In genomic region chr22:44003776-44004460, GRCh38 we compare ENCODE assay signal across 21 cellular contexts. TPM values are rescaled to one million over a fixed set of nuclear protein-coding genes. Genes with fewer than 3 reads are reported as not detected.
DNase-seq lines count a peak whose midpoint lies in the region; ATAC-seq, FAIRE-seq and TF ChIP-seq lines count a peak whose summit lies in the region.
"Had no signal": no experiment of that assay in that cellular context is flagged by ENCODE, and none has a peak within 500 bp of the region (broad histone marks: within the 10 kb centered on the region; RNA-seq: fewer than 3 reads in every experiment).

No MANE protein-coding gene starts in this region.

- H3K9me2 ChIP-seq in HCT116 (ENCODE audit: insufficient read depth) = no peaks in the 10 kb centered on the region
- H3K9me2 ChIP-seq: SK-N-SH had no signal

- H3K4me3 ChIP-seq in BE2C (ENCODE audit: low read depth, low read length) (no peak overlapping the region), HCT116 (replicated peaks in 1 of 2; ENCODE audit: low read depth in 1 of 2, low read length in 2 of 2) (no peak overlapping the region), H1 (ENCODE audit: extremely low read depth in 1 of 4, insufficient read depth in 2 of 4, low read depth in 3 of 4, low read length in 4 of 4) (no peak overlapping the region)
- H3K4me3 ChIP-seq: BLaER1, dorsolateral prefrontal cortex, skin epidermis had no signal

- H3K27me3 ChIP-seq in BE2C (no peaks in the 10 kb centered on the region), HCT116 (ENCODE audit: insufficient read depth, low read length) (no peaks in the 10 kb centered on the region), H1 (replicated peaks in 1 of 4; ENCODE audit: control insufficient read depth in 3 of 4, extremely low read depth in 1 of 4, insufficient read depth in 3 of 4, low read length in 3 of 4) (no peaks in the 10 kb centered on the region; a peak in 1 of 7 replicates)
- H3K27me3 ChIP-seq: BLaER1, dorsolateral prefrontal cortex had no signal

- H3K36me3 Mint-ChIP-seq in MCF 10A (ENCODE audit: insufficient read depth, unreplicated experiment) = peaks cover 18% of the 10 kb centered on the region

- H2BK15ac ChIP-seq in H1 (ENCODE audit: low read length) = no peak overlapping the region

- H3K23ac ChIP-seq in H1 (ENCODE audit: insufficient read length) = no peak overlapping the region

- no peak for TF ChIP-seq POLR2A in HCT116 (IDR thresholded peaks at IDR 0.05; ENCODE audit: borderline replicate concordance, extremely low read depth, insufficient read depth, insufficient read length)
- no peak for TF ChIP-seq POLR2A in H1 (IDR thresholded peaks at IDR 0.05; ENCODE audit: control extremely low read depth in 1 of 2, low read depth in 2 of 2, low read length in 2 of 2)

- intact Hi-C loops in HCT116 (cut with micrococcal nuclease) = no loop called here
- intact Hi-C loops in MCF 10A (cut with micrococcal nuclease) = no loop called here

- no peak overlapping the region for H4K91ac ChIP-seq in H1 (replicated peaks; ENCODE audit: insufficient read length, low read length)

- no peak overlapping the region for H2BK120ac ChIP-seq in H1 (replicated peaks; ENCODE audit: low read depth, low read length)

- no peak for TF ChIP-seq EP300 in H1 (IDR thresholded peaks at IDR 0.05; ENCODE audit: borderline replicate concordance in 1 of 2, low read depth in 2 of 2, low read length in 2 of 2)

- H3K18ac ChIP-seq in H1 (ENCODE audit: extremely low read depth, low read length) = no peak overlapping the region

- H3K36me3 ChIP-seq in BE2C (peaks cover 3% of the 10 kb centered on the region; the same call in 1 of the 2 replicates), HCT116 (ENCODE audit: control insufficient read depth in 1 of 2, insufficient read depth in 2 of 2, low read length in 2 of 2) (no peaks in the 10 kb centered on the region), H1 (ENCODE audit: control insufficient read depth in 2 of 4, insufficient read depth in 4 of 4, low read length in 3 of 4) (peaks cover 0 to 2% (median 0%) of the 10 kb centered on the region in 4 experiments; a peak in 2 of 8 replicates)

- H3K9me3 ChIP-seq in BE2C = no peaks in the 10 kb centered on the region
- H3K9me3 ChIP-seq in HCT116 (ENCODE audit: control insufficient read depth in 1 of 2, insufficient read depth in 1 of 2, low read depth in 1 of 2, low read length in 2 of 2) = no peaks in the 10 kb centered on the region
- 0 out of 4 replicates have a peak, but pooled peaks cover 0 to 6% of the 10 kb centered on the region in 2 experiments for H3K9me3 ChIP-seq in H1 (ENCODE audit: insufficient read depth in 2 of 2, low read depth in 1 of 2, low read length in 1 of 2)

- TF ChIP-seq RAD21 in HCT116 (IDR thresholded peaks at IDR 0.05; ENCODE audit: low read depth) = peak; percentile 42; the same call in 1 of the 2 replicates
- TF ChIP-seq RAD21 in H1 (IDR thresholded peaks at IDR 0.05 in 1 of 2, conservative IDR thresholded peaks at IDR 0.05 in 1 of 2; ENCODE audit: low read depth in 2 of 2, low read length in 2 of 2) = peak; percentile 56 to 61

- no peak overlapping the region for H4K8ac ChIP-seq in H1 (ENCODE audit: extremely low read depth, insufficient read depth, low read length)

- no peak overlapping the region for H3K14ac ChIP-seq in H1 (ENCODE audit: insufficient read length)

- peak; percentile 44 for TF ChIP-seq CTCF in BE2C (IDR thresholded peaks at IDR 0.05; ENCODE audit: low read depth, low read length)
- peak; percentile 26 to 52 (median 49); a peak in 5 of 6 replicates for TF ChIP-seq CTCF in HCT116 (IDR thresholded peaks at IDR 0.05 in 2 of 3, conservative IDR thresholded peaks at IDR 0.05 in 1 of 3; ENCODE audit: borderline replicate concordance in 1 of 3, insufficient read depth in 1 of 3, low read depth in 2 of 3, low read length in 2 of 3)
- peak; percentile 53 to 69 (median 59) for TF ChIP-seq CTCF in H1 (IDR thresholded peaks at IDR 0.05; ENCODE audit: control extremely low read depth in 1 of 3, insufficient read depth in 1 of 3, low read depth in 1 of 3, low read length in 3 of 3)
- TF ChIP-seq CTCF in MCF 10A (IDR thresholded peaks at IDR 0.05; ENCODE audit: unreplicated experiment) = no peak

- CTCF ChIA-PET in HCT116 (lab: Charles Lee) (interaction anchor here (1.0 to 2.1 kb wide), 3 partner anchors 11 to 622 kb away, joined by 4 to 7 read pairs (median 4); no protein-coding TSS in a partner anchor), H1 (lab: Charles Lee; ENCODE audit: partially characterized antibody) (interaction anchor here (0.5 to 6.6 kb wide), 15 partner anchors 10 to 1285 kb away, joined by 3 to 43 read pairs (median 3); no protein-coding TSS in a partner anchor), MCF 10A (lab: Yijun Ruan, JAX) (interaction anchor here (1.2 to 4.7 kb wide), 2 partner anchors 10 to 61 kb away, joined by 3 to 26 read pairs; no protein-coding TSS in a partner anchor)

- H3K4me1 ChIP-seq in BE2C (no peaks in the 10 kb centered on the region), HCT116 (ENCODE audit: control insufficient read depth in 1 of 2, insufficient read depth in 2 of 2, low read length in 2 of 2) (no peaks in the 10 kb centered on the region), H1 (replicated peaks in 1 of 4; ENCODE audit: control insufficient read depth in 3 of 4, insufficient read depth in 4 of 4, low read length in 3 of 4) (no peaks in the 10 kb centered on the region)

- no peak overlapping the region for H3K4me3 Mint-ChIP-seq in MCF 10A (ENCODE audit: unreplicated experiment)
- H3K4me3 Mint-ChIP-seq: activated CD8-positive, alpha-beta T cell treated with anti-CD3 and anti-CD28 coated beads for 36 hours; activated T-helper 17 cell treated with anti-CD3 and anti-CD28 coated beads, Interleukin-2, amount 50 U/mL, for 72 hours; HFFc6 had no signal

- no peak overlapping the region for H2AK5ac ChIP-seq in H1 (ENCODE audit: low read depth, low read length)

- no peak for FAIRE-seq in H1 (lab: Jason Lieb, UNC)

- RAD21 ChIA-PET in HCT116 (lab: Charles Lee; ENCODE audit: low non-redundant PET in 1 of 2, low total read pairs in 2 of 2, uncharacterized antibody in 2 of 2, unreplicated experiment in 2 of 2) = no interaction called here

- H4K20me1 ChIP-seq in HCT116 (ENCODE audit: insufficient read depth) (no peaks in the 10 kb centered on the region), H1 (replicated peaks in 1 of 2; ENCODE audit: control insufficient read depth in 1 of 2, insufficient read depth in 2 of 2, low read length in 2 of 2) (peaks cover 0 to 2% of the 10 kb centered on the region in 2 experiments)
- H4K20me1 ChIP-seq: BLaER1 had no signal

- H2AFZ ChIP-seq in HCT116 (ENCODE audit: low read depth, low read length, poor library complexity, severe bottlenecking) (no peak overlapping the region), H1 (ENCODE audit: low read length) (no peak overlapping the region)

- no peaks in the 10 kb centered on the region for H3K9me3 Mint-ChIP-seq in MCF 10A (ENCODE audit: unreplicated experiment)
- H3K9me3 Mint-ChIP-seq: activated CD8-positive, alpha-beta T cell treated with anti-CD3 and anti-CD28 coated beads for 36 hours; activated T-helper 17 cell treated with anti-CD3 and anti-CD28 coated beads, Interleukin-2, amount 50 U/mL, for 72 hours; HFFc6 had no signal

- POLR2A ChIA-PET in HCT116 (lab: Charles Lee) = no interaction called here
- POLR2A ChIA-PET in H1 (lab: Charles Lee; ENCODE audit: partially characterized antibody) = no interaction called here
- POLR2A ChIA-PET in MCF 10A (lab: Yijun Ruan, JAX) = no interaction called here

- no peak overlapping the region for H3K56ac ChIP-seq in H1 (replicated peaks; ENCODE audit: insufficient read length, low read depth, low read length)

- H2BK12ac ChIP-seq in H1 (ENCODE audit: low read depth, low read length) = no peak overlapping the region

- H3K27me3 Mint-ChIP-seq in MCF 10A (ENCODE audit: insufficient read depth, unreplicated experiment) = no peaks in the 10 kb centered on the region
- H3K27me3 Mint-ChIP-seq: activated CD8-positive, alpha-beta T cell treated with anti-CD3 and anti-CD28 coated beads for 36 hours; activated T-helper 17 cell treated with anti-CD3 and anti-CD28 coated beads, Interleukin-2, amount 50 U/mL, for 72 hours had no signal

- no peak overlapping the region for H3K27ac Mint-ChIP-seq in MCF 10A (ENCODE audit: low read depth, unreplicated experiment)
- H3K27ac Mint-ChIP-seq: activated CD8-positive, alpha-beta T cell treated with anti-CD3 and anti-CD28 coated beads for 36 hours; HFFc6 had no signal

- ATAC-seq in HCT116 (peak; percentile 95), GM18867 (IDR thresholded peaks at IDR 0.05; ENCODE audit: unreplicated experiment) (no peak)
- ATAC-seq: activated CD8-positive, alpha-beta T cell treated with anti-CD3 and anti-CD28 coated beads for 36 hours had no signal

- no peaks in the 10 kb centered on the region for H3K4me1 Mint-ChIP-seq in MCF 10A (ENCODE audit: insufficient read depth, unreplicated experiment)
- H3K4me1 Mint-ChIP-seq: activated T-helper 17 cell treated with anti-CD3 and anti-CD28 coated beads, Interleukin-2, amount 50 U/mL, for 72 hours had no signal

- no peak overlapping the region for H2BK5ac ChIP-seq in H1 (ENCODE audit: low read depth, low read length)

- no peaks in the 10 kb centered on the region for H3K79me1 ChIP-seq in H1 (ENCODE audit: low read depth, low read length)

- DNase-seq in BE2C = no peak
- peak; percentile 7 for DNase-seq in HCT116 (ENCODE audit: low read depth, low spot score)
- DNase-seq in H1 (ENCODE audit: low read depth in 1 of 2, low spot score in 2 of 2) = peak in 1 of 2 experiments; percentile 62
- peak; percentile 82 for DNase-seq in mesenteric fat pad (ENCODE audit: low spot score)
- DNase-seq in activated CD4-positive, alpha-beta T cell treated with anti-CD3 and anti-CD28 coated beads for 48 hours = no peak
- no peak for DNase-seq in MCF 10A (ENCODE audit: unreplicated experiment)
- DNase-seq in CD1c-positive myeloid dendritic cell (ENCODE audit: extremely low spot score) = no peak
- DNase-seq: activated CD8-positive, alpha-beta T cell treated with anti-CD3 and anti-CD28 coated beads for 36 hours; anterior cingulate cortex; HFFc6; mammary epithelial cell; NCI-H1105; NCI-H2227 treated with DMSO at 0.1 percent for 48 hours; occipital lobe; SK-N-SH; stimulated activated naive CD4-positive, alpha-beta T cell had no signal

- no peaks in the 10 kb centered on the region for H3K23me2 ChIP-seq in H1 (ENCODE audit: low read depth, low read length)

- no peak overlapping the region for H3K4ac ChIP-seq in H1 (replicated peaks; ENCODE audit: insufficient read length, low read depth, low read length)

- no TSS peak for BruUV-seq in HCT116 (replicated peaks; lab: Mats Ljungman, UMichigan)
- BruUV-seq in MCF 10A (replicated peaks; lab: Mats Ljungman, UMichigan) = no TSS peak

- H3K9ac ChIP-seq in HCT116 (ENCODE audit: low read length) = no peak overlapping the region
- H3K9ac ChIP-seq in H1 (replicated peaks in 1 of 4; ENCODE audit: extremely low read depth in 1 of 4, low read depth in 3 of 4, low read length in 3 of 4) = no peak overlapping the region
- H3K9ac ChIP-seq: BLaER1, SK-N-SH had no signal

- no peak overlapping the region for H2BK20ac ChIP-seq in H1 (ENCODE audit: low read length)

- no peak overlapping the region for H4K5ac ChIP-seq in H1 (ENCODE audit: insufficient read length, low read depth, low read length)

- no peak overlapping the region for H3K4me2 ChIP-seq in HCT116 (ENCODE audit: low read length)
- H3K4me2 ChIP-seq in H1 (ENCODE audit: insufficient read depth in 1 of 2, low read depth in 2 of 2, low read length in 2 of 2) = no peak overlapping the region
- H3K4me2 ChIP-seq: BLaER1, SK-N-SH had no signal

- WGBS in H1 (ENCODE audit: extremely low coverage in 1 of 2, insufficient coverage in 1 of 2, insufficient read length in 1 of 2, insufficient replicate concordance in 2 of 2, low coverage in 1 of 2, low lambda C conversion rate in 2 of 2, missing lambda C conversion rate in 1 of 2), 2 experiments = 76% methylated on average over 10 of the region's 10 CpGs; no CpG with 5 or more reads in 1 of the 2 experiments

- H3K27ac ChIP-seq in HCT116 (ENCODE audit: low read depth, low read length) (no peak overlapping the region), H1 (ENCODE audit: low read depth, low read length) (no peak overlapping the region)
- H3K27ac ChIP-seq: BLaER1, skin epidermis had no signal

- H3K79me2 ChIP-seq in HCT116 (ENCODE audit: insufficient read depth, low read length) = no peaks in the 10 kb centered on the region
- no peaks in the 10 kb centered on the region for H3K79me2 ChIP-seq in H1 (ENCODE audit: control insufficient read depth in 1 of 2, insufficient read depth in 2 of 2, low read length in 2 of 2)

RNA-seq across cellular contexts. Expression of gene PARVB, which starts 20.2 kb away (rescaled TPM):
- 13.3 TPM for polyA plus RNA-seq in BE2C (2012; ENCODE audit: insufficient read depth, insufficient read length, low read depth)
- total RNA-seq in HCT116 (2021; ENCODE audit: unreplicated experiment) (21.4 TPM), mesenteric fat pad (76.2 TPM), MCF 10A (2022) (17.2 and 26.0 TPM in 2 replicates)
- polyA plus RNA-seq in HCT116 (2012) = 22.0 and 23.3 TPM in 2 replicates
- total RNA-seq in H1 (2021; fragmentation: NEBNext Ultra II Directional; extraction: Animal tissue kit (Norgen Biotek cat#: 25700)) = 18.6 and 19.4 TPM in 2 replicates
- 14.5 and 18.4 TPM in 2 replicates for polyA plus RNA-seq in H1 (2011; rRNA removed)
- 17.5 TPM for polyA plus RNA-seq in H1 (2011; cell fraction: cytosol; rRNA removed)
- 14.7 TPM for polyA plus RNA-seq in H1 (2011; cell fraction: nucleus; rRNA removed)
- 10.9 to 16.8 TPM (median 14.0 TPM) in 4 replicates for polyA plus RNA-seq in H1 (2012, experiment 1 of 2)
- polyA plus RNA-seq in H1 (2012, experiment 2 of 2) = 10.7 TPM
- 7.5 TPM for polyA plus RNA-seq in H1 (2013, experiment 1 of 2)
- 7.3 TPM for polyA plus RNA-seq in H1 (2013, experiment 2 of 2)
- polyA minus RNA-seq in H1 (2011; rRNA and poly(A)+ RNA removed) = 7.6 and 7.7 TPM in 2 replicates
- polyA minus RNA-seq in H1 (2011; cell fraction: cytosol; rRNA and poly(A)+ RNA removed) = 5.4 TPM
- 2.2 TPM for polyA minus RNA-seq in H1 (2011; cell fraction: nucleus; rRNA and poly(A)+ RNA removed)

RNA-seq across cellular contexts. Expression of gene SAMM50, which starts 48.7 kb away (rescaled TPM):
- 87.1 TPM for polyA plus RNA-seq in BE2C (2012; ENCODE audit: insufficient read depth, insufficient read length, low read depth)
- total RNA-seq in HCT116 (2021; ENCODE audit: unreplicated experiment) (40.8 TPM), mesenteric fat pad (49.4 TPM), MCF 10A (2022) (26.1 and 29.5 TPM in 2 replicates)
- polyA plus RNA-seq in HCT116 (2012) = 30.0 and 37.1 TPM in 2 replicates
- total RNA-seq in H1 (2021; fragmentation: NEBNext Ultra II Directional; extraction: Animal tissue kit (Norgen Biotek cat#: 25700)) = 67.2 and 70.3 TPM in 2 replicates
- 45.4 and 47.1 TPM in 2 replicates for polyA plus RNA-seq in H1 (2011; rRNA removed)
- polyA plus RNA-seq in H1 (2011; cell fraction: cytosol; rRNA removed) = 41.9 TPM
- 31.9 TPM for polyA plus RNA-seq in H1 (2011; cell fraction: nucleus; rRNA removed)
- 70.0 to 81.4 TPM (median 74.8 TPM) in 4 replicates for polyA plus RNA-seq in H1 (2012, experiment 1 of 2)
- polyA plus RNA-seq in H1 (2012, experiment 2 of 2) = 55.7 TPM
- polyA plus RNA-seq in H1 (2013, experiment 1 of 2) = 41.7 TPM
- 39.8 TPM for polyA plus RNA-seq in H1 (2013, experiment 2 of 2)
- 35.2 and 38.4 TPM in 2 replicates for polyA minus RNA-seq in H1 (2011; rRNA and poly(A)+ RNA removed)
- polyA minus RNA-seq in H1 (2011; cell fraction: cytosol; rRNA and poly(A)+ RNA removed) = 35.2 TPM
- 16.6 TPM for polyA minus RNA-seq in H1 (2011; cell fraction: nucleus; rRNA and poly(A)+ RNA removed)

Comparison
In these comparisons a context has a peak if more than half of its experiments do, and no peak if none do; other contexts are left out.
1. DNase-seq: peak in HCT116 (single experiment) and mesenteric fat pad (single experiment); none in BE2C (single experiment), activated CD4-positive, alpha-beta T cell treated with anti-CD3 and anti-CD28 coated beads for 48 hours (single experiment), MCF 10A (single experiment) and CD1c-positive myeloid dendritic cell (single experiment).